In genomic region chr6:154508573-154509375, GRCh38 we compare ENCODE assay signal across 8 cellular contexts. TPM values are rescaled to one million over a fixed set of nuclear protein-coding genes. Genes with fewer than 3 reads are reported as not detected.
DNase-seq lines count a peak whose midpoint lies in the region; ATAC-seq and TF ChIP-seq lines count a peak whose summit lies in the region.

No MANE protein-coding gene starts in this region.

- H3F3A ChIP-seq in GM23248 (ENCODE audit: insufficient read depth): peaks cover 7% of the 10 kb centered on the region; the same call in 1 of the 2 replicates

- peaks cover 13% of the 10 kb centered on the region for H3K4me1 ChIP-seq in GM23248 (ENCODE audit: insufficient read depth)
- H3K4me1 ChIP-seq in Peyer's patch: peaks cover 0 to 38% (median 5%) of the 10 kb centered on the region in 4 donors

- peak overlapping the region; percentile 79; the same call in 1 of the 2 replicates for H3K9ac ChIP-seq in GM23248

- H3K4me2 ChIP-seq in GM23248 (ENCODE audit: unreplicated experiment): peak overlapping the region; percentile 95

- H3K27me3 ChIP-seq in GM23248 (replicated peaks; ENCODE audit: insufficient read depth) (no peaks in the 10 kb centered on the region), Peyer's patch (no peaks in the 10 kb centered on the region)

- no peak for TF ChIP-seq CTCF in Peyer's patch (IDR thresholded peaks at IDR 0.05)

- no peaks in the 10 kb centered on the region for H3K9me2 ChIP-seq in GM23248 (ENCODE audit: insufficient read depth)

- H3K27ac ChIP-seq in GM23248 (no peak overlapping the region), Peyer's patch (peak overlapping the region; percentile 70 to 93 (median 85))

- H2AFZ ChIP-seq in GM23248: 0 out of 2 replicates have a peak overlapping the region, but pooled peaks have one; percentile 87

- ATAC-seq in GM18498 (IDR thresholded peaks at IDR 0.05; ENCODE audit: unreplicated experiment) (no peak), HG03354 (IDR thresholded peaks at IDR 0.05; ENCODE audit: poor library complexity, severe bottlenecking, unreplicated experiment) (no peak), HG02970 (IDR thresholded peaks at IDR 0.05; ENCODE audit: low FRiP score, unreplicated experiment) (no peak)

- DNase-seq in GM23248 (peak; percentile 26), Peyer's patch (peak in 1 of 3 donors; percentile 71), glomerular visceral epithelial cell (ENCODE audit: extremely low spot score) (peak; percentile 66), skeletal muscle cell (ENCODE audit: low read depth) (no peak), NAMALWA (ENCODE audit: low spot score) (no peak)

- no peaks in the 10 kb centered on the region for H4K20me1 ChIP-seq in GM23248 (ENCODE audit: insufficient read depth)

- H3K36me3 ChIP-seq in GM23248 (ENCODE audit: low read depth): no peaks in the 10 kb centered on the region
- no peaks in the 10 kb centered on the region for H3K36me3 ChIP-seq in Peyer's patch

- TF ChIP-seq POLR2A in Peyer's patch (IDR thresholded peaks at IDR 0.05): peak in 1 of 2 donors; percentile 57

- H3K9me3 ChIP-seq in GM23248 (ENCODE audit: low read depth) (no peaks in the 10 kb centered on the region), Peyer's patch (no peaks in the 10 kb centered on the region)

- H3K4me3 ChIP-seq in GM23248: peak overlapping the region; percentile 85
- peak overlapping the region; percentile 46 to 86 (median 63) for H3K4me3 ChIP-seq in Peyer's patch
- H3K4me3 ChIP-seq in skeletal muscle cell (ENCODE audit: low read depth, low read length): peak overlapping the region; percentile 92

- in situ Hi-C loops in GM23248 (cut with MboI): no loop called here

- peaks cover 21% of the 10 kb centered on the region for H3K79me2 ChIP-seq in GM23248 (ENCODE audit: insufficient read depth)

- WGBS in GM23248 (ENCODE audit: low coverage in 1 of 2, low lambda C conversion rate in 2 of 2, missing lambda C conversion rate in 2 of 2), 2 experiments: 31 to 34% methylated on average over 14 of the region's 14 CpGs

RNA-seq across cellular contexts. Expression of gene CNKSR3, which starts 1.7 kb away (rescaled TPM):
- 1.7 and 2.4 TPM in 2 replicates for total RNA-seq in GM23248 (2014; rRNA removed; shearing (Covaris generic))
- polyA plus RNA-seq in GM23248 (2016; fragmentation: Nextera tagmentation; extraction: Ambion mirVana): 1.9 TPM in 2 replicates
- 10 to 100 TPM; 29.6 to 34.5 (median 30.1) TPM for total RNA-seq in Peyer's patch

Comparison
In these comparisons a context has a peak if more than half of its experiments do, and no peak if none do; other contexts are left out.
1. DNase-seq: peak in GM23248 (single experiment) and glomerular visceral epithelial cell (single experiment); none in skeletal muscle cell (single experiment) and NAMALWA (single experiment).
2. Peak in every context shown above with its lines, with median percentiles within 50 percentile points of each other: H3K4me3 ChIP-seq.